ENCODE assay signal across 8 cellular contexts in genomic region chr5:87340716-87341115, GRCh38.
DNase-seq lines count a peak whose midpoint lies in the region; ATAC-seq and TF ChIP-seq lines count a peak whose summit lies in the region.

No MANE protein-coding gene starts in this region.

- H3K4me1 Mint-ChIP-seq in naive B cell (peaks cover 12 to 23% (median 16%) of the 10 kb centered on the region in 3 donors), Caco-2 (ENCODE audit: low read depth, unreplicated experiment) (no peaks in the 10 kb centered on the region)

- ATAC-seq in GM18868 (IDR thresholded peaks at IDR 0.05; ENCODE audit: unreplicated experiment): peak; percentile 99
- ATAC-seq in HG02610 (IDR thresholded peaks at IDR 0.05; ENCODE audit: unreplicated experiment): peak; percentile 100
- ATAC-seq in naive B cell (ENCODE audit: low read depth in 2 of 2): peak; percentile 91
- no peak for ATAC-seq in left lung

- TF ChIP-seq CTCF in left lung (IDR thresholded peaks at IDR 0.05): no peak
- TF ChIP-seq CTCF in Caco-2 (IDR thresholded peaks at IDR 0.05; ENCODE audit: insufficient read depth in 1 of 2, low read depth in 1 of 2, low read length in 1 of 2, severe bottlenecking in 1 of 2, unreplicated experiment in 1 of 2): no peak

- H3K9me3 Mint-ChIP-seq in naive B cell (peaks cover 0 to 4% (median 0%) of the 10 kb centered on the region in 7 donors), Caco-2 (ENCODE audit: unreplicated experiment) (no peaks in the 10 kb centered on the region)

- DNase-seq in MV-4-11 (lab: John Stamatoyannopoulos, UW) (peak; percentile 79), naive B cell (peak; percentile 23), NCI-H510A (lab: John Stamatoyannopoulos, UW) (no peak), left lung (no peak), NCI-H345 treated with DMSO at 0.1 percent for 48 hours (lab: John Stamatoyannopoulos, UW; ENCODE audit: unreplicated experiment) (no peak), Caco-2 (no peak)

- peak overlapping the region in 7 of 8 donors; percentile 13 to 71 (median 48) for H3K4me3 Mint-ChIP-seq in naive B cell
- H3K4me3 Mint-ChIP-seq in Caco-2 (ENCODE audit: unreplicated experiment): no peak overlapping the region

- H3K36me3 ChIP-seq in left lung (peaks cover 0 to 42% of the 10 kb centered on the region in 2 donors), Caco-2 (ENCODE audit: control insufficient read depth, insufficient read depth, low read length) (no peaks in the 10 kb centered on the region)

- intact Hi-C loops in left lung (cut with DNase I): no loop called here
- intact Hi-C loops in Caco-2 (cut with micrococcal nuclease; ENCODE audit: unreplicated experiment): no loop called here

- H3K4me3 ChIP-seq in left lung (no peak overlapping the region), Caco-2 (ENCODE audit: low read depth, low read length) (no peak overlapping the region)

- H3K27me3 Mint-ChIP-seq in naive B cell (no peaks in the 10 kb centered on the region), Caco-2 (ENCODE audit: insufficient read depth, unreplicated experiment) (no peaks in the 10 kb centered on the region)

- BruUV-seq in Caco-2 (replicated peaks; lab: Mats Ljungman, UMichigan): no TSS peak

- peak overlapping the region; percentile 16 to 95 (median 86) for H3K27ac Mint-ChIP-seq in naive B cell
- H3K27ac Mint-ChIP-seq in Caco-2 (ENCODE audit: unreplicated experiment): no peak overlapping the region

- CTCF ChIA-PET in Caco-2 (lab: Charles Lee): no interaction called here

- peaks cover 20 to 42% of the 10 kb centered on the region in 2 donors for H3K36me3 Mint-ChIP-seq in naive B cell
- peaks cover 31% of the 10 kb centered on the region for H3K36me3 Mint-ChIP-seq in Caco-2 (ENCODE audit: insufficient read depth, unreplicated experiment)

- H3K4me1 ChIP-seq in left lung: peaks cover 0 to 21% of the 10 kb centered on the region in 2 donors
- no peaks in the 10 kb centered on the region for H3K4me1 ChIP-seq in Caco-2

- no peaks in the 10 kb centered on the region for H3K27me3 ChIP-seq in left lung
- H3K27me3 ChIP-seq in Caco-2 (replicated peaks; ENCODE audit: control insufficient read depth, insufficient read depth, low read length): no peaks in the 10 kb centered on the region

- peak overlapping the region in 1 of 2 donors; percentile 72 for H3K27ac ChIP-seq in left lung

- H3K9me3 ChIP-seq in left lung (no peaks in the 10 kb centered on the region), Caco-2 (no peaks in the 10 kb centered on the region)

- POLR2A ChIA-PET in Caco-2 (lab: Charles Lee): no interaction called here

Comparison
In these comparisons a context has a peak if more than half of its experiments do, and no peak if none do; other contexts are left out.
1. DNase-seq: peak in MV-4-11 (single experiment) and naive B cell (single experiment); none in NCI-H510A (single experiment), left lung (0 of 2), NCI-H345 treated with DMSO at 0.1 percent for 48 hours (single experiment) and Caco-2 (0 of 2).